ENCODE assay signal across 8 cellular contexts in genomic region chr9:91036826-91037510, GRCh38.
DNase-seq lines count a peak whose midpoint lies in the region; ATAC-seq and TF ChIP-seq lines count a peak whose summit lies in the region.

No MANE protein-coding gene starts in this region.

- no peak overlapping the region for H3K23ac ChIP-seq in trophoblast cell (ENCODE audit: low read length)

- no peak overlapping the region for H3K4ac ChIP-seq in trophoblast cell (ENCODE audit: low read depth, low read length)

- no peak overlapping the region for H2BK120ac ChIP-seq in trophoblast cell (ENCODE audit: insufficient read depth, low read length, poor library complexity)

- in situ Hi-C loops in SK-MEL-5 (cut with HindIII; ENCODE audit: low pct_unique_long_range_greater_than_20kb, low sequenced_read_pairs), result no loop called here

- no peak overlapping the region for H4K91ac ChIP-seq in trophoblast cell (ENCODE audit: low read depth, low read length)

- H3K27ac ChIP-seq in trophoblast cell (ENCODE audit: low read depth, low read length), result no peak overlapping the region
- H3K27ac ChIP-seq in thoracic aorta, result peak overlapping the region in 1 of 2 donors; percentile 62

- no peak overlapping the region for H2BK12ac ChIP-seq in trophoblast cell (ENCODE audit: low read length)

- no peak overlapping the region for H3K9ac ChIP-seq in trophoblast cell (ENCODE audit: low read length)

- peaks cover 2% of the 10 kb centered on the region for H3K79me1 ChIP-seq in trophoblast cell (ENCODE audit: low read length)

- H2AK5ac ChIP-seq in trophoblast cell (ENCODE audit: low read length), result no peak overlapping the region

- H3K27me3 ChIP-seq in MG63 (no peaks in the 10 kb centered on the region), trophoblast cell (ENCODE audit: insufficient read depth, low read length) (no peaks in the 10 kb centered on the region), thoracic aorta (replicated peaks; ENCODE audit: insufficient read depth) (no peaks in the 10 kb centered on the region)

- H3K14ac ChIP-seq in trophoblast cell (ENCODE audit: low read length), result no peak overlapping the region

- TF ChIP-seq CTCF in thoracic aorta (IDR thresholded peaks at IDR 0.05), result peak; percentile 56

- H3K36me3 ChIP-seq in MG63 (no peaks in the 10 kb centered on the region), trophoblast cell (ENCODE audit: control insufficient read depth in 1 of 2, insufficient read depth in 2 of 2, low read length in 2 of 2) (no peaks in the 10 kb centered on the region), thoracic aorta (no peaks in the 10 kb centered on the region)

- ATAC-seq in Right ventricle myocardium inferior, result peak; percentile 95
- ATAC-seq in thoracic aorta (ENCODE audit: insufficient number of reproducible peaks, low FRiP score, low read depth), result peak; percentile 80
- no peak for ATAC-seq in HG02840 (IDR thresholded peaks at IDR 0.05; ENCODE audit: low FRiP score, unreplicated experiment)

- WGBS in trophoblast cell (ENCODE audit: extremely low coverage, insufficient coverage, insufficient read length), result no CpG with 5 or more reads among the region's 32 CpGs

- H4K8ac ChIP-seq in trophoblast cell (ENCODE audit: low read depth, low read length), result no peak overlapping the region

- H3K18ac ChIP-seq in trophoblast cell (ENCODE audit: low read length), result no peak overlapping the region

- intact Hi-C loops in Right ventricle myocardium inferior (cut with DNase I), result loop anchor here (2.0 to 10.0 kb wide), 4 partner anchors 24 to 648 kb away; no protein-coding TSS in a partner anchor

- H2BK5ac ChIP-seq in trophoblast cell (ENCODE audit: low read depth, low read length, poor library complexity), result no peak overlapping the region

- H3K4me3 ChIP-seq in MG63 (no peak overlapping the region), trophoblast cell (ENCODE audit: low read depth, low read length) (no peak overlapping the region), thoracic aorta (peak overlapping the region; percentile 54)

- H3K79me2 ChIP-seq in trophoblast cell (ENCODE audit: control insufficient read depth, insufficient read depth, low read length, poor library complexity), result no peaks in the 10 kb centered on the region

- H3K4me2 ChIP-seq in trophoblast cell (ENCODE audit: low read length), result no peak overlapping the region

- H3K4me1 ChIP-seq in trophoblast cell (ENCODE audit: control insufficient read depth in 1 of 2, insufficient read depth in 2 of 2, low read length in 2 of 2) (peaks cover 7 to 13% of the 10 kb centered on the region in 2 experiments), thoracic aorta (ENCODE audit: control insufficient read depth in 1 of 2, low read depth in 2 of 2) (peaks cover 12 to 20% of the 10 kb centered on the region in 2 donors)

- no peak overlapping the region for H4K12ac ChIP-seq in trophoblast cell (ENCODE audit: low read depth, low read length)

- H2AFZ ChIP-seq in trophoblast cell (ENCODE audit: insufficient read depth, low read length, poor library complexity), result no peak overlapping the region

- H3K9me3 ChIP-seq in MG63 (no peaks in the 10 kb centered on the region), trophoblast cell (ENCODE audit: insufficient read depth, low read depth, low read length) (peaks cover 3% of the 10 kb centered on the region), thoracic aorta (no peaks in the 10 kb centered on the region)

- peak; percentile 95 for DNase-seq in Daoy (ENCODE audit: low read depth)
- DNase-seq in MG63, result peak; percentile 44
- peak; percentile 90 for DNase-seq in SK-MEL-5 (ENCODE audit: low read depth, low spot score)
- peak; percentile 55 for DNase-seq in activated naive CD4-positive, alpha-beta T cell treated with anti-CD3 and anti-CD28 coated beads, Interleukin-2, amount 50 U/mL, for 16 hours
- DNase-seq in Right ventricle myocardium inferior (ENCODE audit: missing footprints), result peak; percentile 87
- DNase-seq in trophoblast cell, result peak; percentile 67 to 79
- DNase-seq in thoracic aorta (ENCODE audit: low spot score), result peak; percentile 41

Comparison
In these comparisons a context has a peak if more than half of its experiments do, and no peak if none do; other contexts are left out.
1. DNase-seq: peak in every context shown above with its lines; median percentile 95 in Daoy; 90 in SK-MEL-5; 87 in Right ventricle myocardium inferior; 73 in trophoblast cell; 55 in activated naive CD4-positive, alpha-beta T cell treated with anti-CD3 and anti-CD28 coated beads, Interleukin-2, amount 50 U/mL, for 16 hours; 44 in MG63; 41 in thoracic aorta.